ENCODE assay signal across 19 cellular contexts in genomic region chr20:18176318-18176785, GRCh38. TPM values are rescaled to one million over a fixed set of nuclear protein-coding genes. Genes with fewer than 3 reads are reported as not detected.
DNase-seq lines count a peak whose midpoint lies in the region; ATAC-seq, FAIRE-seq and TF ChIP-seq lines count a peak whose summit lies in the region.
"Had no signal": no experiment of that assay in that cellular context is flagged by ENCODE, and none has a peak within 500 bp of the region (broad histone marks: within the 10 kb centered on the region; RNA-seq: fewer than 3 reads in every experiment).

No MANE protein-coding gene starts in this region.

- peak overlapping the region; percentile 35 for H3K18ac ChIP-seq in neuronal stem cell (ENCODE audit: low read length)

- peaks cover 2 to 38% of the 10 kb centered on the region in 2 donors for H3K36me3 ChIP-seq in neuronal stem cell (replicated peaks in 1 of 2; ENCODE audit: control insufficient read depth in 2 of 2, insufficient read depth in 2 of 2, low read length in 2 of 2)

- peaks cover 4% of the 10 kb centered on the region in 2 donors for H3K9me3 Mint-ChIP-seq in activated T-cell treated with anti-CD3 and anti-CD28 coated beads, Interleukin-2, amount 50 U/mL, for 72 hours

- peaks cover 7% of the 10 kb centered on the region for H3K79me1 ChIP-seq in neuronal stem cell (ENCODE audit: low read depth, low read length)

- no peak for TF ChIP-seq CTCF in choroid plexus epithelial cell (conservative IDR thresholded peaks at IDR 0.05; ENCODE audit: low read depth, low read length)

- FAIRE-seq in frontal cortex (lab: Jason Lieb, UNC) = no peak
- FAIRE-seq: urothelium cell line had no signal

- ATAC-seq in activated T-cell treated with anti-CD3 and anti-CD28 coated beads, Interleukin-2, amount 50 U/mL, for 72 hours (replicated peaks in 1 of 2) = no peak
- ATAC-seq in HG03432 (IDR thresholded peaks at IDR 0.05; ENCODE audit: unreplicated experiment) = no peak
- ATAC-seq: activated T-cell treated with anti-CD3 and anti-CD28 coated beads, Interleukin-2, amount 50 U/mL, for 4 hours; heart left ventricle had no signal

- no peak overlapping the region for H4K8ac ChIP-seq in neuronal stem cell (ENCODE audit: low read depth, low read length)

- H2AFZ ChIP-seq in neuronal stem cell (ENCODE audit: low read length) = no peak overlapping the region

- no peak overlapping the region for H3K9ac ChIP-seq in neuronal stem cell (ENCODE audit: low read depth, low read length, poor library complexity)

- no peak overlapping the region for H2BK12ac ChIP-seq in neuronal stem cell (ENCODE audit: low read length)

- peak overlapping the region; percentile 9 for H3K27ac Mint-ChIP-seq in activated T-cell treated with anti-CD3 and anti-CD28 coated beads, Interleukin-2, amount 50 U/mL, for 72 hours
- H3K27ac Mint-ChIP-seq: stimulated activated naive CD8-positive, alpha-beta T cell treated with anti-CD3 and anti-CD28 coated beads, Interleukin-15, Interleukin-2, amounts not matched to agents 100 ng/mL and 50 ng/mL, for 24 hours had no signal

- H3K4me1 Mint-ChIP-seq in activated T-cell treated with anti-CD3 and anti-CD28 coated beads, Interleukin-2, amount 50 U/mL, for 72 hours (ENCODE audit: low read depth) = no peaks in the 10 kb centered on the region
- H3K4me1 Mint-ChIP-seq: nephron progenitor cell had no signal

- no peak overlapping the region for H2BK120ac ChIP-seq in neuronal stem cell (ENCODE audit: low read depth, low read length)

- H3K4me3 ChIP-seq in choroid plexus epithelial cell (ENCODE audit: low read depth, low read length) (no peak overlapping the region), neuronal stem cell (ENCODE audit: low read length in 2 of 2) (no peak overlapping the region)
- H3K4me3 ChIP-seq: heart left ventricle had no signal

- no peak overlapping the region for H3K4ac ChIP-seq in neuronal stem cell (ENCODE audit: low read length)

- no peaks in the 10 kb centered on the region for H3K27me3 Mint-ChIP-seq in activated T-cell treated with anti-CD3 and anti-CD28 coated beads, Interleukin-2, amount 50 U/mL, for 72 hours (ENCODE audit: low read depth)
- H3K27me3 Mint-ChIP-seq: stimulated activated naive CD8-positive, alpha-beta T cell treated with anti-CD3 and anti-CD28 coated beads, Interleukin-15, Interleukin-2, amounts not matched to agents 100 ng/mL and 50 ng/mL, for 24 hours had no signal

- no peak overlapping the region for H3K27ac ChIP-seq in neuronal stem cell (replicated peaks; ENCODE audit: low read length)
- H3K27ac ChIP-seq: C4-2B, heart left ventricle had no signal

- no peak overlapping the region for H2BK5ac ChIP-seq in neuronal stem cell (ENCODE audit: low read length)

- no CpG with 5 or more reads among the region's 8 CpGs for WGBS in neuronal stem cell (ENCODE audit: extremely low coverage in 2 of 2, insufficient read length in 2 of 2, insufficient replicate concordance in 1 of 2), 2 donors

- no peaks in the 10 kb centered on the region for H3K27me3 ChIP-seq in neuronal stem cell (ENCODE audit: control insufficient read depth in 3 of 3, insufficient read depth in 3 of 3, low read depth in 1 of 3, low read length in 3 of 3)
- H3K27me3 ChIP-seq: heart left ventricle had no signal

- H3K4me3 Mint-ChIP-seq in activated T-cell treated with anti-CD3 and anti-CD28 coated beads, Interleukin-2, amount 50 U/mL, for 72 hours = no peak overlapping the region
- H3K4me3 Mint-ChIP-seq: activated T-cell treated with anti-CD3 and anti-CD28 coated beads, Interleukin-2, amount 50 U/mL, for 4 hours; nephron progenitor cell; stimulated activated naive CD8-positive, alpha-beta T cell treated with anti-CD3 and anti-CD28 coated beads, Interleukin-15, Interleukin-2, amounts not matched to agents 100 ng/mL and 50 ng/mL, for 24 hours had no signal

- H4K91ac ChIP-seq in neuronal stem cell (ENCODE audit: low read depth, low read length, poor library complexity) = no peak overlapping the region

- peaks cover 12 to 23% of the 10 kb centered on the region in 2 donors for H3K36me3 Mint-ChIP-seq in activated T-cell treated with anti-CD3 and anti-CD28 coated beads, Interleukin-2, amount 50 U/mL, for 72 hours (ENCODE audit: insufficient read depth in 2 of 2)

- H3K14ac ChIP-seq in neuronal stem cell (ENCODE audit: low read length) = no peak overlapping the region

- no peak for DNase-seq in activated T-cell treated with anti-CD3 and anti-CD28 coated beads, Interleukin-2, amount 50 U/mL, for 72 hours
- DNase-seq in activated T-cell treated with anti-CD3 and anti-CD28 coated beads for 4 hours (no peak), MV-4-11 (lab: John Stamatoyannopoulos, UW) (peak; percentile 44), choroid plexus epithelial cell (ENCODE audit: low read depth) (peak; percentile 24), neuronal stem cell (ENCODE audit: low spot score) (no peak), frontal cortex (ENCODE audit: low spot score in 2 of 2) (no peak), NCI-H2107 treated with DMSO at 0.1 percent for 48 hours (lab: John Stamatoyannopoulos, UW; ENCODE audit: unreplicated experiment) (no peak)
- DNase-seq: activated CD4-positive, alpha-beta T cell treated with anti-CD3 and anti-CD28 coated beads, Interleukin-2, amount 50 U/mL, for 4 hours; activated T-cell treated with anti-CD3 and anti-CD28 coated beads, Interleukin-2, amount 50 U/mL, for 4 hours; effector CD4-positive, alpha-beta T cell; heart left ventricle; NCI-H2029 treated with DMSO at 0.1 percent for 48 hours; NCI-H774; nephron progenitor cell; RPMI8226 had no signal

- no peaks in the 10 kb centered on the region for H3K4me1 ChIP-seq in neuronal stem cell (ENCODE audit: control insufficient read depth in 2 of 2, insufficient read depth in 1 of 2, low read depth in 1 of 2, low read length in 2 of 2)
- H3K4me1 ChIP-seq: heart left ventricle had no signal

- H3K4me2 ChIP-seq in neuronal stem cell (ENCODE audit: insufficient read depth, low read length, poor library complexity, severe bottlenecking) = no peak overlapping the region

- peaks cover 5 to 6% of the 10 kb centered on the region in 2 donors for H3K9me3 ChIP-seq in neuronal stem cell (replicated peaks in 1 of 2; ENCODE audit: control insufficient read depth in 2 of 2, insufficient read depth in 1 of 2, low read depth in 1 of 2, low read length in 2 of 2)

- no peak overlapping the region for H2AK5ac ChIP-seq in neuronal stem cell (ENCODE audit: low read depth, low read length)

- H2BK15ac ChIP-seq in neuronal stem cell (ENCODE audit: low read length) = no peak overlapping the region

- no peak overlapping the region for H3K23ac ChIP-seq in neuronal stem cell (ENCODE audit: low read depth, low read length, poor library complexity)

RNA-seq across cellular contexts. Expression of gene KAT14, which starts 38.7 kb away (rescaled TPM):
- 10 to 100 TPM; 12.4 to 16.2 TPM for total RNA-seq in activated T-cell treated with anti-CD3 and anti-CD28 coated beads, Interleukin-2, amount 50 U/mL, for 72 hours
- 19.0 TPM for polyA plus RNA-seq in neuronal stem cell (2013, experiment 1 of 2)
- polyA plus RNA-seq in neuronal stem cell (2013, experiment 2 of 2) = 18.7 TPM
- 33.4 TPM for total RNA-seq in frontal cortex

RNA-seq across cellular contexts. Expression of gene PET117, which starts 38.7 kb away (rescaled TPM):
- 10 to 100 TPM in 1 of 2 donors, 1 to 10 TPM in 1; 9.7 to 10.2 TPM for total RNA-seq in activated T-cell treated with anti-CD3 and anti-CD28 coated beads, Interleukin-2, amount 50 U/mL, for 72 hours
- polyA plus RNA-seq in neuronal stem cell (2013, experiment 1 of 2) = 20.7 TPM
- polyA plus RNA-seq in neuronal stem cell (2013, experiment 2 of 2) = 21.3 TPM
- total RNA-seq in frontal cortex = 13.5 TPM

Comparison
In these comparisons a context has a peak if more than half of its experiments do, and no peak if none do; other contexts are left out.
1. DNase-seq: peak in MV-4-11 (single experiment) and choroid plexus epithelial cell (single experiment); none in activated T-cell treated with anti-CD3 and anti-CD28 coated beads, Interleukin-2, amount 50 U/mL, for 72 hours (0 of 2), activated T-cell treated with anti-CD3 and anti-CD28 coated beads for 4 hours (single experiment), neuronal stem cell (single experiment), frontal cortex (0 of 2) and NCI-H2107 treated with DMSO at 0.1 percent for 48 hours (single experiment).